In the genomic region with DNA sequence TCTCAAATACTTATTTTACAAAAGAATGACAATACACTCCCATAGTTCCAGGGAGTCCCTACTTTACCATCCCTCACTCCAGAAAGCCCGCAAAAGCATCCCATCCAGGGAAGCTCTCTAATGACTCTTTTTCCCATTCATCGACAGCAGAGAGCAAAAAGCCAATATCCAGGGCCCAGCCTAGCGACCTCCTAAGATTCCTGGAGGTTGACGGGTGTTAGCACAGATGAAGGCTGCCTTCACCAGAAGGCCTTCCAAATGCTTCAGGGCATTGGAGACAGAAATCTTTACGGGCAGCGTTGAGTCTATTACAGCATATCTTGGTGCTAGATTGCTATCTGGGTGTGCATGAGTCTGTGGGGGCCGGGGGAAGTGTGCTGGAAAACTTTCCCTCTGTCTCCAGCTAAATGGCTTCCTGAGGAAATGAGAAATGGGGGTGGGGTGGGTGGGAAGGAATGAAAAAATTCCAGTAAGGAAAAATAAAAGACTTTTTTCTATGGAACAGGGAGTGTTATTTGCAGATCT, we compare ENCODE assay signal across 8 cellular contexts.
"Had no signal": no experiment of that assay in that cellular context is flagged by ENCODE, and none has a peak within 500 bp of the region (broad histone marks: within the 10 kb centered on the region; RNA-seq: fewer than 3 reads in every experiment).

No MANE protein-coding gene starts in this region.

- DNase-seq: activated CD4-positive, alpha-beta T cell treated with anti-CD3 and anti-CD28 coated beads, Interleukin-2, amount 10 ng/mL, durations not matched to agents 7 days and 5 days; activated CD4-positive, CD25-positive, alpha-beta regulatory T cell; amniotic stem cell; cerebellar nuclear complex had no signal

- ATAC-seq: natural killer cell treated with Interleukin-12 subunit alpha and Interleukin-12 subunit beta and Interleukin-15 and Interleukin-18, amount 100 ng/mL, for 72 hours had no signal

- H3K4me3 ChIP-seq: lung, SK-N-MC, skin epidermis had no signal

- H3K27ac ChIP-seq: SK-N-MC, skin epidermis had no signal
